ENCODE assay signal across 9 cellular contexts in genomic region chr19:947707-948533, GRCh38. TPM values are rescaled to one million over a fixed set of nuclear protein-coding genes. Genes with fewer than 3 reads are reported as not detected.
A peak's percentile ranks its signal among the peaks of the same experiment; 100 is the strongest.
DNase-seq lines count a peak whose midpoint lies in the region; ATAC-seq and TF ChIP-seq lines count a peak whose summit lies in the region.
"Had no signal": no experiment of that assay in that cellular context is flagged by ENCODE, and none has a peak within 500 bp of the region (broad histone marks: within the 10 kb centered on the region; RNA-seq: fewer than 3 reads in every experiment).

No MANE protein-coding gene starts in this region.

- H3K4me3 Mint-ChIP-seq in Caco-2 (ENCODE audit: unreplicated experiment): no peak overlapping the region

- POLR2A ChIA-PET in Caco-2 (lab: Charles Lee): interaction anchor here (0.9 kb wide), 1 partner anchor 9 kb away, joined by 4 read pairs; no protein-coding TSS in a partner anchor

- H3K36me3 Mint-ChIP-seq in Caco-2 (ENCODE audit: insufficient read depth, unreplicated experiment): peaks cover 92% of the 10 kb centered on the region

- no TSS peak for BruUV-seq in Caco-2 (replicated peaks; lab: Mats Ljungman, UMichigan)

- no peaks in the 10 kb centered on the region for H3K27me3 Mint-ChIP-seq in Caco-2 (ENCODE audit: insufficient read depth, unreplicated experiment)

- H3K36me3 ChIP-seq in Caco-2 (ENCODE audit: control insufficient read depth, insufficient read depth, low read length): peaks cover 3% of the 10 kb centered on the region

- no peak for TF ChIP-seq CTCF in Caco-2 (IDR thresholded peaks at IDR 0.05; ENCODE audit: insufficient read depth in 1 of 2, low read depth in 1 of 2, low read length in 1 of 2, severe bottlenecking in 1 of 2, unreplicated experiment in 1 of 2)
- no peak for TF ChIP-seq CTCF in foreskin keratinocyte (conservative IDR thresholded peaks at IDR 0.05)
- no peak for TF ChIP-seq CTCF in coronary artery (IDR thresholded peaks at IDR 0.05)

- no peaks in the 10 kb centered on the region for H3K9me3 ChIP-seq in Caco-2

- ATAC-seq in GM21390 (IDR thresholded peaks at IDR 0.05; ENCODE audit: unreplicated experiment) (peak; percentile 61), HG03558 (IDR thresholded peaks at IDR 0.05; ENCODE audit: extremely low read depth, unreplicated experiment) (peak; percentile 59), left ventricle myocardium superior (peak; percentile 75), foreskin keratinocyte (no peak)

- no peaks in the 10 kb centered on the region for H3K9me3 Mint-ChIP-seq in Caco-2 (ENCODE audit: unreplicated experiment)

- CTCF ChIA-PET in Caco-2 (lab: Charles Lee): no interaction called here

- no peak for DNase-seq in Caco-2
- peak; percentile 79 for DNase-seq in left ventricle myocardium superior
- no peak for DNase-seq in foreskin keratinocyte
- no peak for DNase-seq in coronary artery (ENCODE audit: low spot score)
- DNase-seq in middle frontal gyrus (ENCODE audit: extremely low spot score, low spot score): no peak
- no peak for DNase-seq in SHP77 treated with DMSO at 0.1 percent for 48 hours (lab: John Stamatoyannopoulos, UW)

- H3K4me1 ChIP-seq in Caco-2 (peaks cover 43% of the 10 kb centered on the region), foreskin keratinocyte (peaks cover under 1% of the 10 kb centered on the region)

- H3K4me1 Mint-ChIP-seq in Caco-2 (ENCODE audit: low read depth, unreplicated experiment): peaks cover 7% of the 10 kb centered on the region

- peak overlapping the region; percentile 74 for H3K27ac Mint-ChIP-seq in Caco-2 (ENCODE audit: unreplicated experiment)

- H3K4me3 ChIP-seq in Caco-2 (ENCODE audit: low read depth, low read length): no peak overlapping the region
- H3K4me3 ChIP-seq in coronary artery: no peak overlapping the region

- no peak overlapping the region for H3K27ac ChIP-seq in foreskin keratinocyte
- peak overlapping the region in 1 of 2 donors; percentile 21 for H3K27ac ChIP-seq in coronary artery

- H3K27me3 ChIP-seq in Caco-2 (replicated peaks; ENCODE audit: control insufficient read depth, insufficient read depth, low read length): no peaks in the 10 kb centered on the region
- no peaks in the 10 kb centered on the region for H3K27me3 ChIP-seq in foreskin keratinocyte

- intact Hi-C loops in Caco-2 (cut with micrococcal nuclease; ENCODE audit: unreplicated experiment) (no loop called here), left ventricle myocardium superior (cut with micrococcal nuclease) (no loop called here)

RNA-seq across cellular contexts. Expression of gene ARID3A, which starts 22.1 kb away (rescaled TPM):
- total RNA-seq in Caco-2 (2022) (217 and 239 TPM in 2 replicates), left ventricle myocardium superior (5.7 TPM), foreskin keratinocyte (9.0 and 9.4 TPM in 2 replicates)
- 4.8 and 5.0 TPM in 2 replicates for polyA plus RNA-seq in foreskin keratinocyte

RNA-seq across cellular contexts. Expression of gene KISS1R, which starts 30.8 kb away (rescaled TPM):
- total RNA-seq in Caco-2 (2022) (13.0 and 16.6 TPM in 2 replicates), left ventricle myocardium superior (not detected), foreskin keratinocyte (not detected in 2 replicates)
- polyA plus RNA-seq in foreskin keratinocyte: not detected in 2 replicates
- total RNA-seq: Daoy had no signal

RNA-seq across cellular contexts. Expression of gene R3HDM4, which starts 34.9 kb away (rescaled TPM):
- 57.7 and 60.4 TPM in 2 replicates for total RNA-seq in Caco-2 (2022)
- 20.0 TPM for total RNA-seq in left ventricle myocardium superior
- total RNA-seq in foreskin keratinocyte: 48.8 and 55.4 TPM in 2 replicates
- 63.7 and 68.1 TPM in 2 replicates for polyA plus RNA-seq in foreskin keratinocyte

RNA-seq across cellular contexts. Expression of gene WDR18, which starts 36.2 kb away (rescaled TPM):
- total RNA-seq in Caco-2 (2022) (89.5 and 96.8 TPM in 2 replicates), left ventricle myocardium superior (20.4 TPM), foreskin keratinocyte (75.2 and 75.8 TPM in 2 replicates)
- 73.9 and 88.5 TPM in 2 replicates for polyA plus RNA-seq in foreskin keratinocyte

RNA-seq across cellular contexts. Expression of gene GRIN3B, which starts 52.3 kb away (rescaled TPM):
- total RNA-seq in Caco-2 (2022) (0.41 and 0.49 TPM in 2 replicates), left ventricle myocardium superior (not detected), foreskin keratinocyte (0.35 and 1.7 TPM in 2 replicates)
- polyA plus RNA-seq in foreskin keratinocyte: 0.43 and 1.00 TPM in 2 replicates
- total RNA-seq: Daoy had no signal

Comparison
In these comparisons a context has a peak if more than half of its experiments do, and no peak if none do; other contexts are left out.
1. RNA of gene ARID3A, which starts 22.1 kb away (total RNA-seq): 217 to 239 TPM in Caco-2; 9.0 to 9.4 TPM in foreskin keratinocyte and 5.7 TPM in left ventricle myocardium superior (single experiment); every median in the first group is over 10 times any median in the second.
2. RNA of gene KISS1R, which starts 30.8 kb away (total RNA-seq): 13.0 to 16.6 TPM in Caco-2; not detected in left ventricle myocardium superior (single experiment) and not detected in foreskin keratinocyte; every median in the first group is over 10 times any median in the second.